In the genomic region with DNA sequence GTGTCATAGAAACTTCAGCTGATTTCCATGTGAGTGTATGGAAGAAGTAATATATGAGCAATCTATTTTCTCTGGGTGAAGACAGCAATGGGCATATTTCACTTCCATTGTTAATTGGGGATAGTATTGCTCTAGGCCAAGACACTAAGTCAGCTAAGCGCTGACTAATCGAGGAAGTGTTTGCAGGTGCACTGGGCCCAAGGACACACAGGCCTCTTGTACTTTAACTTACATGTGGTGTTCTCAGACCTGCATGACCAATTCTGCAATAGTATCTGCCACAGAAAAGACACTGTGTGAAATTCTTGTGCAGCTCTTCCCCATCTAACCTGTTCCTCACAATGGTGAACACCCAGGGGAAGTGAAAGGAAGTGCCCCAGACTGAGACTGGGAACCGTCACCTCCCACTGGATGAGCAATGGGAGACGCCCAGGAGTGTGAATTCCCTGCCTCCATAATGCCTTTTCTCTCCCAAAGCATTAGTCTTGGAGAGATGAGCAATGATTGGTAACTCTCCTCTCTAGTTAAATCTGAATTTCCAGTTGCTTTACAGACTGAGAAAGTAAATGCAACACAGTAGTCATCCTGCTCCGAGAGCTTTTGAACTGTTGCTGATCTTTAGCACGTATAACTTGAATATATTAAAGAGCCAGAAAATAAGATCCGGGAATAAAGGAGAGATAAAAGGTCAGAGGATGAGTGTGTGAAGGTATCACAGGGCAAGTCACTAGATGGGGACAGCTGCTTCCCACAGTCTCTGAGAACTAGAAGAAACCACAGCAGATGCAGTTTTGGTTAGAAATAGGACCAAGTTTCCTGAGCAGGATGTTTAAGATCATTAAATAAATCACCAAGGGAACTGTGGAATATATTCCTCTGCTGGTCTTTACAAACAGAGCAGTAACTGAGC, we compare ENCODE assay signal across 10 cellular contexts.
DNase-seq lines count a peak whose midpoint lies in the region; ATAC-seq and TF ChIP-seq lines count a peak whose summit lies in the region.
"Had no signal": no experiment of that assay in that cellular context is flagged by ENCODE, and none has a peak within 500 bp of the region (broad histone marks: within the 10 kb centered on the region; RNA-seq: fewer than 3 reads in every experiment).

No MANE protein-coding gene starts in this region.

- TF ChIP-seq CTCF in epithelial cell of esophagus (IDR thresholded peaks at IDR 0.05; ENCODE audit: insufficient read depth, low read depth, low read length, missing control alignments), result no peak

- peak; percentile 67 for DNase-seq in AG20443 (ENCODE audit: low spot score)
- peak; percentile 98 for DNase-seq in epithelial cell of esophagus (ENCODE audit: low read depth)
- no peak for DNase-seq in superior temporal gyrus (ENCODE audit: extremely low spot score)
- DNase-seq in T1000 (lab: John Stamatoyannopoulos, UW), result no peak
- DNase-seq in KG1 (lab: John Stamatoyannopoulos, UW), result no peak
- DNase-seq: C1 segment of cervical spinal cord had no signal

- H3K4me3 ChIP-seq in epithelial cell of esophagus (ENCODE audit: low read length), result no peak overlapping the region
- H3K4me3 ChIP-seq: vagina had no signal

- ATAC-seq in GM19395 (IDR thresholded peaks at IDR 0.05; ENCODE audit: unreplicated experiment), result peak; percentile 62
- peak; percentile 50 for ATAC-seq in HG03460 (IDR thresholded peaks at IDR 0.05; ENCODE audit: unreplicated experiment)
- ATAC-seq in GM19328 (IDR thresholded peaks at IDR 0.05; ENCODE audit: unreplicated experiment), result no peak

Comparison
In these comparisons a context has a peak if more than half of its experiments do, and no peak if none do; other contexts are left out.
1. DNase-seq: peak in AG20443 (single experiment) and epithelial cell of esophagus (single experiment); none in superior temporal gyrus (single experiment), T1000 (single experiment) and KG1 (single experiment).